8 cellular contexts compared by ENCODE assay signal in genomic region chr5:171419663-171420428, GRCh38. TPM values are rescaled to one million over a fixed set of nuclear protein-coding genes. Genes with fewer than 3 reads are reported as not detected.
DNase-seq lines count a peak whose midpoint lies in the region; ATAC-seq and TF ChIP-seq lines count a peak whose summit lies in the region.

No MANE protein-coding gene starts in this region.

- H4K20me1 ChIP-seq in OCI-LY1 (ENCODE audit: insufficient read depth, low read length) = no peaks in the 10 kb centered on the region
- peaks cover 2% of the 10 kb centered on the region for H4K20me1 ChIP-seq in mammary epithelial cell (ENCODE audit: insufficient read depth, low read length)

- peak overlapping the region; percentile 95 for H3K4me2 ChIP-seq in OCI-LY1 (ENCODE audit: low read length)
- H3K4me2 ChIP-seq in mammary epithelial cell (ENCODE audit: insufficient read depth, low read depth, low read length) = peak overlapping the region; percentile 80

- H2AFZ ChIP-seq in OCI-LY1 (ENCODE audit: low read length) = no peak overlapping the region
- no peak overlapping the region for H2AFZ ChIP-seq in mammary epithelial cell (ENCODE audit: low read depth, low read length)

- H3K36me3 ChIP-seq in OCI-LY1 (ENCODE audit: insufficient read depth, low read length) (no peaks in the 10 kb centered on the region), mammary epithelial cell (ENCODE audit: insufficient read depth, low read length) (no peaks in the 10 kb centered on the region), kidney epithelial cell (ENCODE audit: control insufficient read depth, insufficient read depth, low read length) (no peaks in the 10 kb centered on the region)

- dilution Hi-C loops in mammary epithelial cell (cut with HindIII; ENCODE audit: low sequenced_read_pairs) = no loop called here

- intact Hi-C loops in mammary epithelial cell (cut with micrococcal nuclease) = loop anchor here (2.0 to 10.0 kb wide), 6 partner anchors 187 to 872 kb away; partner anchors contain the start of gene STK10

- ATAC-seq in stimulated activated memory B cell treated with anti-CD40 and anti-IgM and Interleukin-4, amounts not matched to agents 10 μg/mL and 1 μg/mL and 100 μg/mL, for 72 hours = peak; percentile 34

- no peak for TF ChIP-seq CTCF in GM10266 (IDR thresholded peaks at IDR 0.05; ENCODE audit: control insufficient read depth, insufficient read depth, low read depth, missing control alignments)
- TF ChIP-seq CTCF in HFFc6 (IDR thresholded peaks at IDR 0.05) = no peak
- TF ChIP-seq CTCF in OCI-LY1 (IDR thresholded peaks at IDR 0.05; ENCODE audit: low read length) = no peak
- TF ChIP-seq CTCF in mammary epithelial cell (conservative IDR thresholded peaks at IDR 0.05 in 1 of 2, IDR thresholded peaks at IDR 0.05 in 1 of 2; ENCODE audit: extremely low read depth in 1 of 2, insufficient read depth in 1 of 2, low read depth in 1 of 2, low read length in 2 of 2) = no peak
- no peak for TF ChIP-seq CTCF in kidney epithelial cell (IDR thresholded peaks at IDR 0.05; ENCODE audit: insufficient read depth, low read length, poor library complexity, severe bottlenecking)

- WGBS in mammary epithelial cell (ENCODE audit: low coverage, missing lambda C conversion rate) = 9% methylated on average over 9 of the region's 99 CpGs

- peaks cover 9% of the 10 kb centered on the region for H3K4me1 ChIP-seq in OCI-LY1 (ENCODE audit: insufficient read depth, low read length, severe bottlenecking)
- H3K4me1 ChIP-seq in mammary epithelial cell (ENCODE audit: insufficient read depth, low read length) = peaks cover 15% of the 10 kb centered on the region

- no peak overlapping the region for H3K9ac ChIP-seq in OCI-LY1 (ENCODE audit: low read length)
- H3K9ac ChIP-seq in mammary epithelial cell (ENCODE audit: insufficient read depth, low read length) = no peak overlapping the region

- CTCF ChIA-PET in mammary epithelial cell (lab: Charles Lee; ENCODE audit: low non-redundant PET) = no interaction called here

- no peaks in the 10 kb centered on the region for H3K36me3 Mint-ChIP-seq in HFFc6 (ENCODE audit: low read depth)
- H3K36me3 Mint-ChIP-seq in stimulated activated memory B cell treated with anti-CD40 and anti-IgM and Interleukin-4, amounts not matched to agents 10 μg/mL and 1 μg/mL and 100 μg/mL, for 72 hours = no peaks in the 10 kb centered on the region

- H3K27me3 ChIP-seq in OCI-LY1 (ENCODE audit: insufficient read depth, low read length) = no peaks in the 10 kb centered on the region
- H3K27me3 ChIP-seq in mammary epithelial cell (ENCODE audit: insufficient read depth, low read length) = peaks cover 8% of the 10 kb centered on the region
- H3K27me3 ChIP-seq in kidney epithelial cell (ENCODE audit: control insufficient read depth, insufficient read depth, low read length) = peaks cover 3% of the 10 kb centered on the region

- H3F3A ChIP-seq in OCI-LY1 (ENCODE audit: insufficient read depth, low read length) = 0 out of 2 replicates have a peak, but pooled peaks cover 3% of the 10 kb centered on the region

- H3K27ac ChIP-seq in OCI-LY1 (ENCODE audit: low read depth, low read length, poor library complexity, severe bottlenecking) (no peak overlapping the region), mammary epithelial cell (ENCODE audit: insufficient read depth, low read depth, low read length) (no peak overlapping the region)

- no peak overlapping the region for H3K27ac Mint-ChIP-seq in HFFc6
- H3K27ac Mint-ChIP-seq in stimulated activated memory B cell treated with anti-CD40 and anti-IgM and Interleukin-4, amounts not matched to agents 10 μg/mL and 1 μg/mL and 100 μg/mL, for 72 hours = no peak overlapping the region

- DNase-seq in GM10266 (ENCODE audit: extremely low spot score) = peak; percentile 52
- DNase-seq in HFFc6 = no peak
- no peak for DNase-seq in mammary epithelial cell
- no peak for DNase-seq in kidney epithelial cell (ENCODE audit: low read depth)
- no peak for DNase-seq in NCI-H2081 treated with DMSO at 0.1 percent for 48 hours (lab: John Stamatoyannopoulos, UW)
- no peak for DNase-seq in HCEC 1CT

- no TSS peak for BruUV-seq in mammary epithelial cell (replicated peaks; lab: Mats Ljungman, UMichigan)

- no peaks in the 10 kb centered on the region for H3K9me3 Mint-ChIP-seq in HFFc6
- H3K9me3 Mint-ChIP-seq in stimulated activated memory B cell treated with anti-CD40 and anti-IgM and Interleukin-4, amounts not matched to agents 10 μg/mL and 1 μg/mL and 100 μg/mL, for 72 hours = no peaks in the 10 kb centered on the region

- no peaks in the 10 kb centered on the region for H3K9me2 ChIP-seq in OCI-LY1 (ENCODE audit: low read depth, low read length)

- in situ Hi-C loops in mammary epithelial cell (cut with MboI; ENCODE audit: low sequenced_read_pairs in 2 of 2) = loop anchor here (10.0 to 25.0 kb wide), 3 partner anchors 435 to 617 kb away; no protein-coding TSS in a partner anchor

- no peaks in the 10 kb centered on the region for H3K9me3 ChIP-seq in OCI-LY1 (ENCODE audit: low read length)
- H3K9me3 ChIP-seq in mammary epithelial cell (replicated peaks; ENCODE audit: insufficient read depth, low read length) = no peaks in the 10 kb centered on the region

- H3K79me2 ChIP-seq in OCI-LY1 (ENCODE audit: insufficient read depth, low read length) = no peaks in the 10 kb centered on the region
- no peaks in the 10 kb centered on the region for H3K79me2 ChIP-seq in mammary epithelial cell (ENCODE audit: insufficient read depth, low read length)

- H3K4me3 Mint-ChIP-seq in HFFc6 = peak overlapping the region; percentile 57
- H3K4me3 Mint-ChIP-seq in stimulated activated memory B cell treated with anti-CD40 and anti-IgM and Interleukin-4, amounts not matched to agents 10 μg/mL and 1 μg/mL and 100 μg/mL, for 72 hours = peak overlapping the region; percentile 64

- peaks cover 2% of the 10 kb centered on the region; the same call in 1 of the 2 replicates for H3K27me3 Mint-ChIP-seq in HFFc6 (ENCODE audit: insufficient read depth)
- peaks cover 42% of the 10 kb centered on the region for H3K27me3 Mint-ChIP-seq in stimulated activated memory B cell treated with anti-CD40 and anti-IgM and Interleukin-4, amounts not matched to agents 10 μg/mL and 1 μg/mL and 100 μg/mL, for 72 hours

- H3K4me3 ChIP-seq in OCI-LY1 (ENCODE audit: low read depth, low read length, poor library complexity, severe bottlenecking) = peak overlapping the region; percentile 60
- H3K4me3 ChIP-seq in mammary epithelial cell (replicated peaks in 1 of 3; ENCODE audit: insufficient read depth in 1 of 3, low read depth in 2 of 3, low read length in 3 of 3) = peak overlapping the region in 1 of 3 experiments; percentile 15
- peak overlapping the region; percentile 51 for H3K4me3 ChIP-seq in kidney epithelial cell (ENCODE audit: low read depth, low read length)

- H3K4me1 Mint-ChIP-seq in HFFc6 (ENCODE audit: low read depth) = peaks cover 13% of the 10 kb centered on the region
- H3K4me1 Mint-ChIP-seq in stimulated activated memory B cell treated with anti-CD40 and anti-IgM and Interleukin-4, amounts not matched to agents 10 μg/mL and 1 μg/mL and 100 μg/mL, for 72 hours = peaks cover 15% of the 10 kb centered on the region

RNA-seq across cellular contexts. Expression of gene FGF18, which starts 0.4 kb away (rescaled TPM):
- under 1 TPM in 2 of 6 experiments, not detected in 4; 0.16 to 0.17 TPM for total RNA-seq in HFFc6 (2021; fragmentation: NEBNext Ultra II Directional; extraction: Animal tissue kit (Norgen Biotek cat#: 25700))
- total RNA-seq in mammary epithelial cell = under 1 TPM in 1 of 2 donors, not detected in 1; 0.24 TPM
- not detected for polyA plus RNA-seq in mammary epithelial cell
- polyA minus RNA-seq in mammary epithelial cell = not detected
- 0.34 TPM in 1 of 2 replicates, not detected in the other for total RNA-seq in kidney epithelial cell

RNA-seq across cellular contexts. Expression of gene NPM1, which starts 32.2 kb away (rescaled TPM):
- total RNA-seq in HFFc6 (2021; fragmentation: NEBNext Ultra II Directional; extraction: Animal tissue kit (Norgen Biotek cat#: 25700)) = 1,000 to 10,000 TPM; 1,557 to 2,328 (median 1,897) TPM
- total RNA-seq in mammary epithelial cell = 1,000 to 10,000 TPM in 1 of 2 donors, 100 to 1,000 TPM in 1; 697 to 1,594 TPM
- 4,940 TPM for polyA plus RNA-seq in mammary epithelial cell
- 938 TPM for polyA minus RNA-seq in mammary epithelial cell
- total RNA-seq in kidney epithelial cell = 1,219 and 1,455 TPM in 2 replicates
